ENCODE assay signal across 25 cellular contexts in genomic region chr4:3605491-3605890, GRCh38.
"Had no signal": no experiment of that assay in that cellular context is flagged by ENCODE, and none has a peak within 500 bp of the region (broad histone marks: within the 10 kb centered on the region; RNA-seq: fewer than 3 reads in every experiment).

No MANE protein-coding gene starts in this region.

- ATAC-seq: natural killer cell; pancreas; right cardiac atrium; sciatic nerve; stimulated activated memory B cell treated with anti-CD40 and anti-IgM and Interleukin-4, amounts not matched to agents 10 μg/mL and 1 μg/mL and 100 μg/mL, for 72 hours; stimulated activated naive CD8-positive, alpha-beta T cell treated with anti-CD3 and anti-CD28 coated beads, Interleukin-15, amount 100 ng/mL, for 72 hours had no signal

- H3K9me3 Mint-ChIP-seq: type B pancreatic cell had no signal

- H3K27me3 ChIP-seq: neural progenitor cell, pancreas, tibial nerve, uterus had no signal

- H3K9me3 ChIP-seq: pancreas, prostate gland, uterus had no signal

- H3K4me3 ChIP-seq: left ventricle myocardium inferior, lung, neural progenitor cell, pancreas, prostate gland, spleen, tibial nerve, uterus had no signal

- H3K27ac ChIP-seq: left ventricle myocardium inferior, neural progenitor cell, pancreas, prostate gland, spleen, tibial nerve, uterus had no signal

- H3K36me3 Mint-ChIP-seq: immature natural killer cell; mesothelial cell of epicardium; naive B cell; natural killer cell; neural progenitor cell; stimulated activated memory B cell treated with anti-CD40 and anti-IgM and Interleukin-4, amounts not matched to agents 10 μg/mL and 1 μg/mL and 100 μg/mL, for 72 hours; type B pancreatic cell had no signal

- H3K4me3 Mint-ChIP-seq: immature natural killer cell; mesothelial cell of epicardium; naive B cell; natural killer cell; nephron progenitor cell; neural progenitor cell; stimulated activated memory B cell treated with anti-CD40 and anti-IgM and Interleukin-4, amounts not matched to agents 10 μg/mL and 1 μg/mL and 100 μg/mL, for 72 hours; stimulated activated naive CD8-positive, alpha-beta T cell treated with anti-CD3 and anti-CD28 coated beads, Interleukin-15, amount 100 ng/mL, for 72 hours; type B pancreatic cell had no signal

- H2AFZ ChIP-seq: neural progenitor cell had no signal

- DNase-seq: hypothalamus; immature natural killer cell; left ventricle myocardium inferior; mesendoderm; naive B cell; natural killer cell; nephron progenitor cell; pancreas; retina; right cardiac atrium; small intestine; spleen; stimulated activated CD4-positive, alpha-beta T cell treated with anti-CD3 and anti-CD28 coated beads, Interleukin-4, amount 100 ng/mL, for 4 hours; stimulated activated CD8-positive, alpha-beta memory T cell treated with anti-CD3 and anti-CD28 coated beads, Interleukin-4, amount 100 ng/mL, for 48 hours; stimulated activated naive CD4-positive, alpha-beta T cell treated with Interleukin-2 at 50 U/mL for 16 hours; stimulated activated naive CD8-positive, alpha-beta T cell treated with anti-CD3 and anti-CD28 coated beads, Interleukin-15, amount 100 ng/mL, for 72 hours; uterus had no signal

- H3K27ac Mint-ChIP-seq: immature natural killer cell; mesothelial cell of epicardium; naive B cell; natural killer cell; nephron progenitor cell; neural progenitor cell; stimulated activated memory B cell treated with anti-CD40 and anti-IgM and Interleukin-4, amounts not matched to agents 10 μg/mL and 1 μg/mL and 100 μg/mL, for 72 hours; stimulated activated naive CD8-positive, alpha-beta T cell treated with anti-CD3 and anti-CD28 coated beads, Interleukin-15, amount 100 ng/mL, for 72 hours; type B pancreatic cell had no signal

- H3K4me1 Mint-ChIP-seq: immature natural killer cell; natural killer cell; neural progenitor cell; stimulated activated memory B cell treated with anti-CD40 and anti-IgM and Interleukin-4, amounts not matched to agents 10 μg/mL and 1 μg/mL and 100 μg/mL, for 72 hours; stimulated activated naive CD8-positive, alpha-beta T cell treated with anti-CD3 and anti-CD28 coated beads, Interleukin-15, amount 100 ng/mL, for 72 hours had no signal

- H3K4me1 ChIP-seq: left ventricle myocardium inferior, neural progenitor cell, pancreas, prostate gland, spleen, tibial nerve, uterus had no signal

- H3K4me2 ChIP-seq: neural progenitor cell had no signal

- H3K36me3 ChIP-seq: left ventricle myocardium inferior, neural progenitor cell, pancreas, prostate gland, spleen, tibial nerve, uterus had no signal

- H3K27me3 Mint-ChIP-seq: stimulated activated memory B cell treated with anti-CD40 and anti-IgM and Interleukin-4, amounts not matched to agents 10 μg/mL and 1 μg/mL and 100 μg/mL, for 72 hours had no signal
